9 cellular contexts compared by ENCODE assay signal in the genomic region with DNA sequence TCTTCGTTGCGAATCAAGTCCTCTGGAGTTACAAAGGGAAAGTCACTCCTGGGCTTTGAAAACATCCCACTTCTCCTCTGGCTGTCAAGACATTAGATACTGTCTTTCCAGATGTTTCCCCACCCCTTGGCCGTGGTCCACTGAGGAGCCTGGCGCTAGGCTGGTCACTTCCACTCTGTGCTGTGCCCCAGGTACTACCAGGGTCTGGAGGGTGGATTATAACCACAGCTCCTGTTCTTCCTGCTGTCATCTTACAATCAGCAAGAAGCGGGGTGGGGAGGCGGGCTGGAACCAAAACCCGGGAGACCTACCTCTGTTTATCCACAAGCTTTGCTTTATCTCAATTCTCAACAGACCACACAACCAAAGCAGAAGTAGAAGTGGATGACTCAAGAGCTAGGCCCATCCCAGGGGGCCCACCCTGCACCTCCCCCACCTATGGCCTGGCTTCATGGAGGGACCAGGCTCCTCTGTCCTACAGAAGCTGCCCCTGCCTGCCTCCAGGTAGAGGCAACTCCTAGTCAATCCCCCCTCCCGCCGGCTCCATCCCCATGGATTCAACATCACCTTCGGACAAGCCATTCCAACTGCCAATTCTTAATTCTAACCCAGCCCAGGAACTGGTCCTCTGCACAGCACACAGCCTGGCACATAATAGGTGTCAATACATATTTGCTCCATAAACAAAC. TPM values are rescaled to one million over a fixed set of nuclear protein-coding genes. Genes with fewer than 3 reads are reported as not detected.
DNase-seq lines count a peak whose midpoint lies in the region; ATAC-seq and TF ChIP-seq lines count a peak whose summit lies in the region.
"Had no signal": no experiment of that assay in that cellular context is flagged by ENCODE, and none has a peak within 500 bp of the region (broad histone marks: within the 10 kb centered on the region; RNA-seq: fewer than 3 reads in every experiment).

No MANE protein-coding gene starts in this region.

- ATAC-seq in GM21381 (IDR thresholded peaks at IDR 0.05; ENCODE audit: unreplicated experiment), result no peak

- H3K4me1 ChIP-seq in thyroid gland, result peaks cover 87 to 100% of the 10 kb centered on the region in 2 donors

- 69 to 78% methylated on average over 10 of the region's 10 CpGs for WGBS in thyroid gland, 2 donors

- no peaks in the 10 kb centered on the region for H3K27me3 ChIP-seq in thyroid gland

- no peak overlapping the region for H3K4me3 ChIP-seq in thyroid gland (replicated peaks in 1 of 3)

- H3K4me3 Mint-ChIP-seq in T-helper 2 cell treated with Interferon-gamma antibody and Interleukin-4, amounts not matched to agents 5 μg/mL and 100 μg/mL, for 36 hours, result peak overlapping the region; percentile 88

- no peak for TF ChIP-seq CTCF in thyroid gland (IDR thresholded peaks at IDR 0.05)

- H3K36me3 Mint-ChIP-seq in T-helper 2 cell treated with Interferon-gamma antibody and Interleukin-4, amounts not matched to agents 5 μg/mL and 100 μg/mL, for 36 hours (ENCODE audit: low read depth), result peaks cover 32% of the 10 kb centered on the region

- H3K9me3 Mint-ChIP-seq in T-helper 2 cell treated with Interferon-gamma antibody and Interleukin-4, amounts not matched to agents 5 μg/mL and 100 μg/mL, for 36 hours, result no peaks in the 10 kb centered on the region

- peaks cover 89% of the 10 kb centered on the region for H3K4me1 Mint-ChIP-seq in T-helper 2 cell treated with Interferon-gamma antibody and Interleukin-4, amounts not matched to agents 5 μg/mL and 100 μg/mL, for 36 hours (ENCODE audit: low read depth)

- no peaks in the 10 kb centered on the region for H3K36me3 ChIP-seq in thyroid gland

- peak; percentile 14 for DNase-seq in activated CD8-positive, alpha-beta memory T cell treated with anti-CD3 and anti-CD28 coated beads, Interleukin-2, amount 50 U/mL, for 4 hours
- no peak for DNase-seq in activated CD8-positive, alpha-beta memory T cell treated with anti-CD3 and anti-CD28 coated beads for 24 hours
- DNase-seq in T-helper 2 cell treated with Interferon-gamma antibody and Interleukin-4, amounts not matched to agents 5 μg/mL and 100 μg/mL, for 36 hours (ENCODE audit: low spot score), result no peak
- DNase-seq in germinal center (ENCODE audit: low spot score) (peak; percentile 69), thyroid gland (no peak), occipital lobe (lab: John Stamatoyannopoulos, UW) (no peak), posterior vena cava (ENCODE audit: low spot score) (no peak)

- H3K27me3 Mint-ChIP-seq in T-helper 2 cell treated with Interferon-gamma antibody and Interleukin-4, amounts not matched to agents 5 μg/mL and 100 μg/mL, for 36 hours (ENCODE audit: low read depth), result no peaks in the 10 kb centered on the region

- peak overlapping the region; percentile 97 for H3K27ac Mint-ChIP-seq in T-helper 2 cell treated with Interferon-gamma antibody and Interleukin-4, amounts not matched to agents 5 μg/mL and 100 μg/mL, for 36 hours

- no peak for TF ChIP-seq POLR2A in thyroid gland (IDR thresholded peaks at IDR 0.05)

- no peaks in the 10 kb centered on the region for H3K9me3 ChIP-seq in thyroid gland

- intact Hi-C loops in thyroid gland (cut with DNase I) (no loop called here), posterior vena cava (cut with DNase I) (no loop called here)

- peak overlapping the region in 2 of 3 donors; percentile 11 to 69 for H3K27ac ChIP-seq in thyroid gland
- H3K27ac ChIP-seq: C4-2B had no signal

RNA-seq across cellular contexts. Expression of gene SMAD7, which starts 17.8 kb away (rescaled TPM):
- 10 to 100 TPM; 40.1 to 69.3 (median 59.2) TPM for total RNA-seq in thyroid gland
- total RNA-seq in occipital lobe, result 18.7 TPM
- total RNA-seq in posterior vena cava, result 10 to 100 TPM; 34.7 to 36.8 TPM

Comparison
In these comparisons a context has a peak if more than half of its experiments do, and no peak if none do; other contexts are left out.
1. DNase-seq: peak in activated CD8-positive, alpha-beta memory T cell treated with anti-CD3 and anti-CD28 coated beads, Interleukin-2, amount 50 U/mL, for 4 hours (single experiment) and germinal center (single experiment); none in activated CD8-positive, alpha-beta memory T cell treated with anti-CD3 and anti-CD28 coated beads for 24 hours (single experiment), T-helper 2 cell treated with Interferon-gamma antibody and Interleukin-4, amounts not matched to agents 5 μg/mL and 100 μg/mL, for 36 hours (single experiment), thyroid gland (0 of 2), occipital lobe (single experiment) and posterior vena cava (single experiment).